In the genomic region with DNA sequence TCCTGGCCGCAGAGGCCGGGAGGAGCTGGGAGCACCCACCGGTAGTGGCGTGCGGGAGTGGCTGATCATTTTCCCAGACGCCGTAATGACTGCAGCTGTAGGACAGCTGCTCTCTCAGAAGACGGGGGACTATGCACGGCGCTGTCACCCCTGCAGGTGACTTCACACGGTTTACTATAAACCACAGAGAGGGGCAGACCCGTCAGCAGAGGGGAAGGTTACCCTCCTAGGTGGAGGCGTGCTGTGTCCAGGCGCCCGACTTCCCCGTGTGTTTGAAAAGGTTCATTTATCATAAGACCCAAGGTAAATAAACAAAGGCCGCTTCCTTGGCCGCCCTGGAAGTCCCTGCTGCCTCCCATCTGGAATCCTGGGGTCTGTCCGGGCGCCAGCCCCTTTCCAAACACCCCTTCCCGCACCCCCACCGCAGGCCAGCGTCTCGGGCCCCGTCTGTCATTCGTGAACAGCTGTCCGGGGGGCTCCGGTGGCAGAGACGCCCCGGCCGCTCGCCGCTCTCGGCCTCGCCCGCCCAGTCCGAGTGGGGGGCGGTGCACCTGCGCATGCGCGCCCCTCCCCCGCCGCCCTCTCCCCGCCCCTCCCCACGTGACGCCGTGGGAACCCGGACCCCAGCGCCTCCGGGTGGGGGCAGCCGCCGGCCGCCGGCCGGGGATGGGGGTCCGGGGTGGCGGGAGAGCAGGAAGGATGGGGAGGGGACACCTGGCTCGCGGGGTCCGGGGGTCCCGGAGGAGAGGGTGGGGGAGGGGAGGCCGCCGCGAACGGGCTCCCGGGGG, we compare ENCODE assay signal across 8 cellular contexts. TPM values are rescaled to one million over a fixed set of nuclear protein-coding genes. Genes with fewer than 3 reads are reported as not detected.
DNase-seq lines count a peak whose midpoint lies in the region; ATAC-seq lines count a peak whose summit lies in the region.

No MANE protein-coding gene starts in this region.

- ATAC-seq in Right ventricle myocardium superior (ENCODE audit: poor library complexity) (peak; percentile 90), HG02642 (IDR thresholded peaks at IDR 0.05; ENCODE audit: poor library complexity, unreplicated experiment) (no peak)

- H3K18ac ChIP-seq in neuronal stem cell (ENCODE audit: low read length) = peak overlapping the region; percentile 97

- peak overlapping the region; percentile 59 for H2BK5ac ChIP-seq in neuronal stem cell (ENCODE audit: low read length)

- no peak overlapping the region for H4K91ac ChIP-seq in neuronal stem cell (ENCODE audit: low read depth, low read length, poor library complexity)

- no peaks in the 10 kb centered on the region for H3K36me3 Mint-ChIP-seq in activated naive CD4-positive, alpha-beta T cell treated with anti-CD3 and anti-CD28 coated beads for 36 hours (ENCODE audit: low read depth)

- H3K27ac ChIP-seq in neuronal stem cell (replicated peaks; ENCODE audit: low read length) = no peak overlapping the region

- H2BK15ac ChIP-seq in neuronal stem cell (ENCODE audit: low read length) = peak overlapping the region; percentile 8

- H3K4me1 ChIP-seq in neuronal stem cell (ENCODE audit: control insufficient read depth in 2 of 2, insufficient read depth in 1 of 2, low read depth in 1 of 2, low read length in 2 of 2) = peaks cover 5 to 10% of the 10 kb centered on the region in 2 donors

- H3K4me1 Mint-ChIP-seq in activated naive CD4-positive, alpha-beta T cell treated with anti-CD3 and anti-CD28 coated beads for 36 hours (ENCODE audit: low read depth) = peaks cover 9% of the 10 kb centered on the region

- no peaks in the 10 kb centered on the region for H3K9me3 Mint-ChIP-seq in activated naive CD4-positive, alpha-beta T cell treated with anti-CD3 and anti-CD28 coated beads for 36 hours

- H3K36me3 ChIP-seq in neuronal stem cell (replicated peaks in 1 of 2; ENCODE audit: control insufficient read depth in 2 of 2, insufficient read depth in 2 of 2, low read length in 2 of 2) = no peaks in the 10 kb centered on the region

- no peak overlapping the region for H3K27ac Mint-ChIP-seq in activated naive CD4-positive, alpha-beta T cell treated with anti-CD3 and anti-CD28 coated beads for 36 hours

- WGBS in neuronal stem cell (ENCODE audit: extremely low coverage in 2 of 2, insufficient read length in 2 of 2, insufficient replicate concordance in 1 of 2), 2 donors = no CpG with 5 or more reads among the region's 66 CpGs

- H3K9me3 ChIP-seq in neuronal stem cell (replicated peaks in 1 of 2; ENCODE audit: control insufficient read depth in 2 of 2, insufficient read depth in 1 of 2, low read depth in 1 of 2, low read length in 2 of 2) = no peaks in the 10 kb centered on the region

- H3K4ac ChIP-seq in neuronal stem cell (ENCODE audit: low read length) = no peak overlapping the region

- H2AFZ ChIP-seq in neuronal stem cell (ENCODE audit: low read length) = peak overlapping the region; percentile 92

- peaks cover 7% of the 10 kb centered on the region for H3K79me1 ChIP-seq in neuronal stem cell (ENCODE audit: low read depth, low read length)

- peak overlapping the region; percentile 57 to 82 for H3K4me3 ChIP-seq in neuronal stem cell (ENCODE audit: low read length in 2 of 2)

- CTCF ChIA-PET in activated naive CD4-positive, alpha-beta T cell treated with anti-CD3 and anti-CD28 coated beads for 36 hours (lab: Charles Lee) = no interaction called here

- peak overlapping the region; percentile 77 for H3K4me2 ChIP-seq in neuronal stem cell (ENCODE audit: insufficient read depth, low read length, poor library complexity, severe bottlenecking)

- peak overlapping the region; percentile 21 for H3K14ac ChIP-seq in neuronal stem cell (ENCODE audit: low read length)

- H2BK12ac ChIP-seq in neuronal stem cell (ENCODE audit: low read length) = peak overlapping the region; percentile 41

- H3K27me3 Mint-ChIP-seq in activated naive CD4-positive, alpha-beta T cell treated with anti-CD3 and anti-CD28 coated beads for 36 hours (ENCODE audit: low read depth) = peaks cover 21% of the 10 kb centered on the region

- peak overlapping the region; percentile 89 for H3K9ac ChIP-seq in neuronal stem cell (ENCODE audit: low read depth, low read length, poor library complexity)

- DNase-seq in EH (ENCODE audit: low read depth) (peak; percentile 37), NCI-H2171 (lab: John Stamatoyannopoulos, UW) (peak; percentile 63), Right ventricle myocardium superior (peak; percentile 76), neuronal stem cell (ENCODE audit: low spot score) (peak; percentile 60), GM19240 (ENCODE audit: insufficient read length, low spot score) (no peak), foreskin melanocyte (no peak)
- DNase-seq in activated naive CD4-positive, alpha-beta T cell treated with anti-CD3 and anti-CD28 coated beads for 36 hours = peak; percentile 18

- H3K27me3 ChIP-seq in neuronal stem cell (ENCODE audit: control insufficient read depth in 3 of 3, insufficient read depth in 3 of 3, low read depth in 1 of 3, low read length in 3 of 3) = peaks cover 0 to 28% (median 13%) of the 10 kb centered on the region in 3 experiments

- peak overlapping the region; percentile 88 for H2AK5ac ChIP-seq in neuronal stem cell (ENCODE audit: low read depth, low read length)

- H2BK120ac ChIP-seq in neuronal stem cell (ENCODE audit: low read depth, low read length) = no peak overlapping the region

- intact Hi-C loops in activated naive CD4-positive, alpha-beta T cell treated with anti-CD3 and anti-CD28 coated beads for 36 hours (cut with micrococcal nuclease) = no loop called here
- intact Hi-C loops in Right ventricle myocardium superior (cut with DNase I) = no loop called here

- H3K4me3 Mint-ChIP-seq in activated naive CD4-positive, alpha-beta T cell treated with anti-CD3 and anti-CD28 coated beads for 36 hours = peak overlapping the region; percentile 48

- H3K23ac ChIP-seq in neuronal stem cell (ENCODE audit: low read depth, low read length, poor library complexity) = no peak overlapping the region

- no peak overlapping the region for H4K8ac ChIP-seq in neuronal stem cell (ENCODE audit: low read depth, low read length)

RNA-seq across cellular contexts. Expression of a gene that starts 0.9 kb away (rescaled TPM):
- total RNA-seq in activated naive CD4-positive, alpha-beta T cell treated with anti-CD3 and anti-CD28 coated beads for 36 hours = not detected
- total RNA-seq in Right ventricle myocardium superior = 8.8 TPM
- polyA plus RNA-seq in neuronal stem cell (2013, experiment 1 of 2) = 29.6 TPM
- 28.3 TPM for polyA plus RNA-seq in neuronal stem cell (2013, experiment 2 of 2)

RNA-seq across cellular contexts. Expression of a gene that starts 36.4 kb away (rescaled TPM):
- under 1 TPM; 0.24 to 0.37 TPM for total RNA-seq in activated naive CD4-positive, alpha-beta T cell treated with anti-CD3 and anti-CD28 coated beads for 36 hours
- total RNA-seq in Right ventricle myocardium superior = 0.24 TPM
- polyA plus RNA-seq in neuronal stem cell (2013, experiment 1 of 2) = 0.89 TPM
- 0.91 TPM for polyA plus RNA-seq in neuronal stem cell (2013, experiment 2 of 2)

RNA-seq across cellular contexts. Expression of a gene that starts 47.4 kb away (rescaled TPM):
- total RNA-seq in activated naive CD4-positive, alpha-beta T cell treated with anti-CD3 and anti-CD28 coated beads for 36 hours = 1 to 10 TPM; 4.2 to 5.1 TPM
- total RNA-seq in Right ventricle myocardium superior = 10.8 TPM
- polyA plus RNA-seq in neuronal stem cell (2013, experiment 1 of 2) = 6.3 TPM
- 6.2 TPM for polyA plus RNA-seq in neuronal stem cell (2013, experiment 2 of 2)

RNA-seq across cellular contexts. Expression of a gene that starts 51.0 kb away (rescaled TPM):
- total RNA-seq in activated naive CD4-positive, alpha-beta T cell treated with anti-CD3 and anti-CD28 coated beads for 36 hours = under 1 TPM; 0.10 to 0.12 TPM
- 1.7 TPM for total RNA-seq in Right ventricle myocardium superior
- 13.6 TPM for polyA plus RNA-seq in neuronal stem cell (2013, experiment 1 of 2)
- 12.7 TPM for polyA plus RNA-seq in neuronal stem cell (2013, experiment 2 of 2)

Comparison
In these comparisons a context has a peak if more than half of its experiments do, and no peak if none do; other contexts are left out.
1. DNase-seq: peak in EH (single experiment), NCI-H2171 (single experiment), activated naive CD4-positive, alpha-beta T cell treated with anti-CD3 and anti-CD28 coated beads for 36 hours (single experiment), Right ventricle myocardium superior (single experiment) and neuronal stem cell (single experiment); none in GM19240 (single experiment) and foreskin melanocyte (single experiment).